Comparison of ENCODE assay signal across 15 cellular contexts in the genomic region with DNA sequence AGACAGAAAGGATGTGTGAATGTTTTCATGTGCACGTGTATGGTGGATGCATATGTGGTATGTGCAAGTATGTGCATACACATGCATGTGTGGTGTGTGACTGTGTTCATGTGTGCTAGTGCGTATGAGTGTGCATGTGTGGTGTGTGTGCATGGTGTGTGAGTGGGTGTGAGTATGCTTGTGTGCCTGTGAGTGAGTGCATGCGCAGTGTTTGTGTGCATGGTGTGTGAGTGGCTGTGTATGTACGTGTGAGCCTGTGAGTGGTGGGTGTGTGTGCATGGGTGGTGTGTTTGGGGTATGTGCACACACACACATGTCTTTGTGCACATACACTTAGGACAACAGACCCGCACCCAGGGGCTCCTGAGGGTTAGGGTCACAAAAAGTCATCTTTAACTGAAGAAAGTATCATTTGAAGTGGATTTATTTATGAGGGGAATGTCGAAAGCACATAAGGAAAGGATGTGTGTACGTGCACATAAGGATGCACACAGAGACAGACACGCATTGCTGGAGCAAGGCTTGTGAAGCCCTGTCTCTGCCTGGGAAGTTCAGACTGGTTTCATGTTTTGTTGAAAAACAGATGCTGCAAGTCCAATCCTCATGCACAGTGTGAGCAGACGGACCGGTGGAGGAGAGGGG.
DNase-seq lines count a peak whose midpoint lies in the region; ATAC-seq and TF ChIP-seq lines count a peak whose summit lies in the region.
"Had no signal": no experiment of that assay in that cellular context is flagged by ENCODE, and none has a peak within 500 bp of the region (broad histone marks: within the 10 kb centered on the region; RNA-seq: fewer than 3 reads in every experiment).

No MANE protein-coding gene starts in this region.

- DNase-seq in PC-9 (no peak), neuronal stem cell (ENCODE audit: low spot score) (no peak), superior temporal gyrus (ENCODE audit: extremely low spot score) (no peak), RKO (ENCODE audit: low spot score) (no peak)
- no peak for DNase-seq in stimulated activated naive CD4-positive, alpha-beta T cell (lab: John Stamatoyannopoulos, UW)
- DNase-seq: NCI-H510A treated with DMSO at 0.1 percent for 48 hours; stimulated activated CD8-positive, alpha-beta memory T cell treated with anti-CD3 and anti-CD28 coated beads, Interleukin-4, amount 100 ng/mL, for 48 hours; T-helper 9 cell had no signal

- H3K4me1 Mint-ChIP-seq in dendritic cell treated with granulocyte-macrophage colony-stimulating factor and Interleukin-4, amounts not matched to agents 40 ng/mL and 50 ng/mL, for 4 days (ENCODE audit: low read depth): peaks cover 69% of the 10 kb centered on the region

- H3K27me3 Mint-ChIP-seq in dendritic cell treated with granulocyte-macrophage colony-stimulating factor and Interleukin-4, amounts not matched to agents 40 ng/mL and 50 ng/mL, for 4 days: peaks cover 22% of the 10 kb centered on the region

- no peak overlapping the region for H2BK15ac ChIP-seq in neuronal stem cell (ENCODE audit: low read length)

- H3K9me3 Mint-ChIP-seq in dendritic cell treated with granulocyte-macrophage colony-stimulating factor and Interleukin-4, amounts not matched to agents 40 ng/mL and 50 ng/mL, for 4 days: no peaks in the 10 kb centered on the region

- intact Hi-C loops in PC-9 (cut with micrococcal nuclease; ENCODE audit: unreplicated experiment): loop anchor here (1.0 to 10.0 kb wide), 6 partner anchors 22 to 496 kb away; partner anchors contain the start of gene NFIL3
- intact Hi-C loops in dendritic cell treated with granulocyte-macrophage colony-stimulating factor and Interleukin-4, amounts not matched to agents 40 ng/mL and 50 ng/mL, for 4 days (cut with micrococcal nuclease): loop anchor here (5.0 to 10.0 kb wide), 3 partner anchors 104 to 686 kb away; no protein-coding TSS in a partner anchor

- H3K18ac ChIP-seq in neuronal stem cell (ENCODE audit: low read length): peak overlapping the region; percentile 84

- BruUV-seq in PC-9 (replicated peaks; lab: Mats Ljungman, UMichigan): no TSS peak

- H3F3A ChIP-seq in PC-9 (ENCODE audit: insufficient read depth, low read depth): peaks cover 33% of the 10 kb centered on the region

- H3K4ac ChIP-seq in neuronal stem cell (ENCODE audit: low read length): no peak overlapping the region

- peak overlapping the region; percentile 50 for H3K14ac ChIP-seq in neuronal stem cell (ENCODE audit: low read length)

- POLR2A ChIA-PET in PC-9 (lab: Charles Lee; ENCODE audit: unreplicated experiment): no interaction called here

- no peak overlapping the region for H2AK5ac ChIP-seq in neuronal stem cell (ENCODE audit: low read depth, low read length)

- H3K4me3 ChIP-seq in BLaER1 treated with 17β-estradiol and CSF1 and Interleukin-3, amounts not matched to agents 10 nM and 100 nM: no peak overlapping the region
- H3K4me3 ChIP-seq in PC-9 (peak overlapping the region; percentile 20; the same call in 1 of the 2 replicates), neuronal stem cell (ENCODE audit: low read length in 2 of 2) (peak overlapping the region in 1 of 2 donors; percentile 68)
- H3K4me3 ChIP-seq: mucosa of descending colon had no signal

- peak overlapping the region; percentile 9 for H3K23ac ChIP-seq in neuronal stem cell (ENCODE audit: low read depth, low read length, poor library complexity)

- no peaks in the 10 kb centered on the region for H3K27me3 ChIP-seq in BLaER1 treated with 17β-estradiol and CSF1 and Interleukin-3, amounts not matched to agents 10 nM and 100 nM
- H3K27me3 ChIP-seq in PC-9 (ENCODE audit: insufficient read depth, low read depth) (no peaks in the 10 kb centered on the region), neuronal stem cell (ENCODE audit: control insufficient read depth in 3 of 3, insufficient read depth in 3 of 3, low read depth in 1 of 3, low read length in 3 of 3) (no peaks in the 10 kb centered on the region)
- H3K27me3 ChIP-seq: foreskin keratinocyte had no signal

- peak overlapping the region in 5 of 11 experiments; percentile 36 to 79 (median 63); a peak in 8 of 22 replicates for H3K27ac ChIP-seq in BLaER1 treated with 17β-estradiol and CSF1 and Interleukin-3, amounts not matched to agents 10 nM and 100 nM
- H3K27ac ChIP-seq in PC-9 (peak overlapping the region; percentile 92), neuronal stem cell (replicated peaks; ENCODE audit: low read length) (no peak overlapping the region)
- H3K27ac ChIP-seq: foreskin keratinocyte, KMS-11 had no signal

- H2AFZ ChIP-seq in PC-9 (no peak overlapping the region), neuronal stem cell (ENCODE audit: low read length) (peak overlapping the region; percentile 93)

- H3K9me2 ChIP-seq in PC-9 (ENCODE audit: insufficient read depth): no peaks in the 10 kb centered on the region

- H3K9ac ChIP-seq in BLaER1 treated with 17β-estradiol and CSF1 and Interleukin-3, amounts not matched to agents 10 nM and 100 nM: peak overlapping the region in 3 of 11 experiments; percentile 66 to 77 (median 68); a peak in 3 of 22 replicates
- H3K9ac ChIP-seq in neuronal stem cell (ENCODE audit: low read depth, low read length, poor library complexity): peak overlapping the region; percentile 10
- H3K9ac ChIP-seq: KMS-11 had no signal

- peak overlapping the region; percentile 52 for H3K27ac Mint-ChIP-seq in dendritic cell treated with granulocyte-macrophage colony-stimulating factor and Interleukin-4, amounts not matched to agents 40 ng/mL and 50 ng/mL, for 4 days

- no peaks in the 10 kb centered on the region for H3K79me2 ChIP-seq in PC-9 (ENCODE audit: low read depth)

- no peak for ATAC-seq in GM21447 (IDR thresholded peaks at IDR 0.05; ENCODE audit: unreplicated experiment)
- ATAC-seq: foreskin keratinocyte had no signal

- no peak overlapping the region for H4K8ac ChIP-seq in neuronal stem cell (ENCODE audit: low read depth, low read length)

- no peak overlapping the region for H2BK5ac ChIP-seq in neuronal stem cell (ENCODE audit: low read length)

- H3K79me1 ChIP-seq in neuronal stem cell (ENCODE audit: low read depth, low read length): peaks cover 2% of the 10 kb centered on the region

- H3K9me3 ChIP-seq in BLaER1 treated with 17β-estradiol and CSF1 and Interleukin-3, amounts not matched to agents 10 nM and 100 nM (replicated peaks in 1 of 11): peaks cover 0 to 17% (median 0%) of the 10 kb centered on the region in 11 experiments; a peak in 3 of 22 replicates
- H3K9me3 ChIP-seq in PC-9 (ENCODE audit: insufficient read depth, low read depth): no peaks in the 10 kb centered on the region
- H3K9me3 ChIP-seq in neuronal stem cell (replicated peaks in 1 of 2; ENCODE audit: control insufficient read depth in 2 of 2, insufficient read depth in 1 of 2, low read depth in 1 of 2, low read length in 2 of 2): peaks cover 0 to 2% of the 10 kb centered on the region in 2 donors
- H3K9me3 ChIP-seq: mucosa of descending colon had no signal

- H3K4me1 ChIP-seq in BLaER1 treated with 17β-estradiol and CSF1 and Interleukin-3, amounts not matched to agents 10 nM and 100 nM: peaks cover 42 to 67% (median 63%) of the 10 kb centered on the region in 10 experiments
- H3K4me1 ChIP-seq in PC-9 (replicated peaks; ENCODE audit: insufficient read depth): peaks cover 51% of the 10 kb centered on the region
- H3K4me1 ChIP-seq in neuronal stem cell (ENCODE audit: control insufficient read depth in 2 of 2, insufficient read depth in 1 of 2, low read depth in 1 of 2, low read length in 2 of 2): peaks cover 9 to 13% of the 10 kb centered on the region in 2 donors
- H3K4me1 ChIP-seq: foreskin keratinocyte had no signal

- no peak overlapping the region for H2BK12ac ChIP-seq in neuronal stem cell (ENCODE audit: low read length)

- peak overlapping the region; percentile 77 to 95 (median 84) for H3K4me2 ChIP-seq in BLaER1 treated with 17β-estradiol and CSF1 and Interleukin-3, amounts not matched to agents 10 nM and 100 nM
- peak overlapping the region; percentile 72 for H3K4me2 ChIP-seq in PC-9
- H3K4me2 ChIP-seq in neuronal stem cell (ENCODE audit: insufficient read depth, low read length, poor library complexity, severe bottlenecking): no peak overlapping the region
- H3K4me2 ChIP-seq: KMS-11 had no signal

- no peaks in the 10 kb centered on the region for H3K36me3 ChIP-seq in BLaER1 treated with 17β-estradiol and CSF1 and Interleukin-3, amounts not matched to agents 10 nM and 100 nM
- no peaks in the 10 kb centered on the region for H3K36me3 ChIP-seq in PC-9 (ENCODE audit: low read depth)
- H3K36me3 ChIP-seq in neuronal stem cell (replicated peaks in 1 of 2; ENCODE audit: control insufficient read depth in 2 of 2, insufficient read depth in 2 of 2, low read length in 2 of 2): no peaks in the 10 kb centered on the region

- CTCF ChIA-PET in PC-9 (lab: Charles Lee): no interaction called here

- no peaks in the 10 kb centered on the region for H4K20me1 ChIP-seq in BLaER1 treated with 17β-estradiol and CSF1 and Interleukin-3, amounts not matched to agents 10 nM and 100 nM
- H4K20me1 ChIP-seq in PC-9 (ENCODE audit: insufficient read depth): no peaks in the 10 kb centered on the region

- H3K4me3 Mint-ChIP-seq in dendritic cell treated with granulocyte-macrophage colony-stimulating factor and Interleukin-4, amounts not matched to agents 40 ng/mL and 50 ng/mL, for 4 days: no peak overlapping the region

- no peak for TF ChIP-seq CTCF in PC-9 (conservative IDR thresholded peaks at IDR 0.05)

- WGBS in neuronal stem cell (ENCODE audit: extremely low coverage in 2 of 2, insufficient read length in 2 of 2, insufficient replicate concordance in 1 of 2), 2 donors: no CpG with 5 or more reads among the region's 10 CpGs

- no peaks in the 10 kb centered on the region for H3K36me3 Mint-ChIP-seq in dendritic cell treated with granulocyte-macrophage colony-stimulating factor and Interleukin-4, amounts not matched to agents 40 ng/mL and 50 ng/mL, for 4 days (ENCODE audit: low read depth)
- H3K36me3 Mint-ChIP-seq: CD14-positive monocyte had no signal

- no peak overlapping the region for H4K91ac ChIP-seq in neuronal stem cell (ENCODE audit: low read depth, low read length, poor library complexity)

- no peak overlapping the region for H2BK120ac ChIP-seq in neuronal stem cell (ENCODE audit: low read depth, low read length)
